Comparison of ENCODE assay signal across 9 cellular contexts in the genomic region with DNA sequence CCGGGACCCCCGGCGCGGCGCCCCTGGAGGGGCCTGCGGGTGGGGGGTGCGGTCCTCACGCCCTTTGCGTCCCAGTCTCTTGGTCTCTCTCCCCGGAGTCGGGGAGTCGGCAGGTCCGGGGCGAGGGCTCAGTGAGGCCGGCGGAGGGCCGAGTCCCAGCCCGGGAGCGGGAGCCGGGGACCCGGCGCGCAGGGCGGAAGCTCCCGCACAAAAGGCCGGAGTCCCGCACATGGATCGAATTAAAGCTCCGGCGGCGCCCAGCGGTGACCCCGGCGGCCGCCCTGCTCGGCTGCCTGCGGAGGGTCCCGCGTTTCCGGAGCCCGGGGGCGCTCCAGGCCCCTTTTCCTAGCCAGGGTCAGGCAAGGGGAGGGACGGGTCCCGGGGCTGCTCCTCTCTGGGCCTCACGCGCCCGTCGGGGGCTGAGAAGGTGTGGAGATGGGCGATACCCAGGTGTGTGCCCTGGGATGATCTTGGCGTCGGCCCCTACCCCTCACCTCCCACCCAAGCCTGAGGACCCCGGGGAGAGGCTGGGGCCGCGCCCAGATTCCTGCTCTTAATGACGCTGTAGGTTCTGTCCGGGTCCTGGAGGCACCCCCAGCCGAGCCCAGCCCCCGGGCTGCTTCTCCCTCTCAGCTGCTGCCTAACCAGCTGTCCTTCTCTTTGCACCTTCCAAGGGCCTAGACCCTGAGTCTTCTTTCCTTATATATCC. TPM values are rescaled to one million over a fixed set of nuclear protein-coding genes. Genes with fewer than 3 reads are reported as not detected.
DNase-seq lines count a peak whose midpoint lies in the region; ATAC-seq and TF ChIP-seq lines count a peak whose summit lies in the region.
"Had no signal": no experiment of that assay in that cellular context is flagged by ENCODE, and none has a peak within 500 bp of the region (broad histone marks: within the 10 kb centered on the region; RNA-seq: fewer than 3 reads in every experiment).

No MANE protein-coding gene starts in this region.

- peak overlapping the region; percentile 93 to 98 for H3K27ac ChIP-seq in thoracic aorta

- DNase-seq in DMS53 (lab: John Stamatoyannopoulos, UW): peak; percentile 55
- no peak for DNase-seq in DMS53 treated with DMSO at 0.1 percent for 48 hours (lab: John Stamatoyannopoulos, UW; ENCODE audit: unreplicated experiment)
- peak in 1 of 2 donors; percentile 42 for DNase-seq in cardiac fibroblast (ENCODE audit: low read depth in 2 of 2)
- DNase-seq in left lobe of liver (ENCODE audit: low spot score): no peak
- no peak for DNase-seq in thoracic aorta (ENCODE audit: low spot score)
- DNase-seq in SIG-M5 (lab: John Stamatoyannopoulos, UW): no peak
- no peak for DNase-seq in activated CD4-positive, alpha-beta T cell treated with anti-CD3 and anti-CD28 coated beads, Interleukin-2, amount 50 U/mL, for 1 hour
- DNase-seq in NCI-H2227 treated with DMSO at 0.1 percent for 48 hours (lab: John Stamatoyannopoulos, UW): no peak
- DNase-seq: 8988T had no signal

- peaks cover 19 to 64% of the 10 kb centered on the region in 2 donors for H3K4me1 ChIP-seq in thoracic aorta (ENCODE audit: control insufficient read depth in 1 of 2, low read depth in 2 of 2)

- H3K4me3 ChIP-seq in cardiac fibroblast (replicated peaks in 1 of 2; ENCODE audit: low read depth in 2 of 2, low read length in 2 of 2): peak overlapping the region; percentile 75 to 88
- peak overlapping the region; percentile 88 for H3K4me3 ChIP-seq in thoracic aorta

- no peak for TF ChIP-seq CTCF in cardiac fibroblast (IDR thresholded peaks at IDR 0.05; ENCODE audit: low read depth, low read length)
- no peak for TF ChIP-seq CTCF in thoracic aorta (IDR thresholded peaks at IDR 0.05)

- H3K9me3 ChIP-seq in thoracic aorta: no peaks in the 10 kb centered on the region

- ATAC-seq in left lobe of liver (peak; percentile 45), thoracic aorta (ENCODE audit: insufficient number of reproducible peaks, low FRiP score, low read depth) (no peak)

- H3K27me3 ChIP-seq in thoracic aorta (replicated peaks; ENCODE audit: insufficient read depth): no peaks in the 10 kb centered on the region

- H3K36me3 ChIP-seq in thoracic aorta: no peaks in the 10 kb centered on the region

RNA-seq across cellular contexts. Expression of a gene that starts 0.5 kb away (rescaled TPM):
- total RNA-seq in left lobe of liver (6.2 TPM), thoracic aorta (100 to 1,000 TPM; 731 to 997 TPM)

RNA-seq across cellular contexts. Expression of a gene that starts 16.8 kb away (rescaled TPM):
- total RNA-seq in left lobe of liver: 33.0 TPM
- not detected for total RNA-seq in thoracic aorta

RNA-seq across cellular contexts. Expression of a gene that starts 23.0 kb away (rescaled TPM):
- 12.3 TPM for total RNA-seq in left lobe of liver
- 1 to 10 TPM; 2.4 to 7.5 TPM for total RNA-seq in thoracic aorta

RNA-seq across cellular contexts. Expression of a gene that starts 48.3 kb away (rescaled TPM):
- 0.98 TPM for total RNA-seq in left lobe of liver
- under 1 TPM; 0.81 to 0.99 TPM for total RNA-seq in thoracic aorta

Comparison
In these comparisons a context has a peak if more than half of its experiments do, and no peak if none do; other contexts are left out.
1. RNA of a gene that starts 0.5 kb away (total RNA-seq): 731 to 997 TPM in thoracic aorta; 6.2 TPM in left lobe of liver (single experiment); every median in the first group is over 100 times any median in the second.
2. RNA of a gene that starts 16.8 kb away (total RNA-seq): 33.0 TPM in left lobe of liver (single experiment); not detected in thoracic aorta; every median in the first group is over 10 times any median in the second.